Comparison of ENCODE assay signal across 25 cellular contexts in the genomic region with DNA sequence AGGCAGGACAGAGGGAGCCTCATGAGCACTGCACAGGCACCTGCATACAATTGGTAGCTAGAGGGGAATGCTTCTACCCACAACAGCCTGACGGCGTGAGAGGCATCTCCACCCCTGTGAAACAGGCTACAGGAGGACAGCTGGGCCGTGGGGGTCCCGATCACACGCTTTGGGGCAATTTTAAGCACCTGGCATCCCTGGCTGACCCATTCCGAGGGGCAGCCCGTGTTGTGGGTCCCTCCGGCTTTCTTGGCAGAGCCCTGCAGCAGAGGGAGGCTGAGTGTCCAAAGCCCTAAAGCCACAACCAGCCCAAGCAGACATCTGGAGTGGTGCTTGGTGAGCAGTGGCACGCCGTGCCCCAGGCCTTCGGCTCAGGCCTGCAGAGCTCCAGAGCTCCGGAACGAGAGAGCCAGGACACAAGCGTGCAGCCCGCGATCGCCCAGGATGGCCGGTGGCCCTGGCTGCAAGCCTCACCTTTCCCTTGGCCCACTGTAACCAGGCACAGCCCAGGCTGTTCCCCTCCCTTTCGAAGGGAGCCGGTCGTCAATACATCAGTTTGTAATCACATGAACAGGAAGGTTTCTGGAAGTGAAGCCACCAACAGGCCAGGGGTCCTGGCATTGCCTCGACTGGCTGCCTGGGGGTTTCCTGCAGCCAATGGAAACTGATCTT.
DNase-seq lines count a peak whose midpoint lies in the region; ATAC-seq and TF ChIP-seq lines count a peak whose summit lies in the region.
"Had no signal": no experiment of that assay in that cellular context is flagged by ENCODE, and none has a peak within 500 bp of the region (broad histone marks: within the 10 kb centered on the region; RNA-seq: fewer than 3 reads in every experiment).

No MANE protein-coding gene starts in this region.

- DNase-seq in activated CD8-positive, alpha-beta memory T cell treated with anti-CD3 and anti-CD28 coated beads for 24 hours: peak; percentile 43
- no peak for DNase-seq in activated CD8-positive, alpha-beta memory T cell treated with anti-CD3 and anti-CD28 coated beads, Interleukin-2, amount 10 ng/mL, durations not matched to agents 7 days and 5 days
- peak; percentile 22 for DNase-seq in H9
- DNase-seq in endothelial cell (ENCODE audit: low spot score): peak; percentile 2
- peak; percentile 65 for DNase-seq in posterior vena cava (ENCODE audit: low spot score)
- no peak for DNase-seq in activated CD4-positive, alpha-beta T cell treated with anti-CD3 and anti-CD28 coated beads for 1 hour
- DNase-seq in NOMO-1 treated with dmso at 0.1 percent for 144 hours (lab: John Stamatoyannopoulos, UW; ENCODE audit: unreplicated experiment): no peak
- DNase-seq: amniotic stem cell; Calu3; EL; esophagus squamous epithelium; GOT3; left colon; NCI-H1105; NCI-H2107; NCI-H524; stimulated activated naive CD4-positive, alpha-beta T cell treated with Interleukin-2 at 50 U/mL for 16 hours; trophoblast cell had no signal

- H3K23ac ChIP-seq in H9 (ENCODE audit: insufficient read length, low read depth, low read length): no peak overlapping the region

- no peaks in the 10 kb centered on the region for H3K79me2 ChIP-seq in H9 (ENCODE audit: insufficient read depth, low read length)

- no peak overlapping the region for H2BK5ac ChIP-seq in H9 (ENCODE audit: insufficient read length, low read length)

- no peak overlapping the region for H3T11ph ChIP-seq in H9 (ENCODE audit: low read length)

- H3K9ac ChIP-seq in H9 (ENCODE audit: extremely low read depth, insufficient read length, low read length): no peak overlapping the region

- H3K4me2 ChIP-seq in H9 (ENCODE audit: insufficient read depth, insufficient read length, low read length): no peak overlapping the region
- H3K4me2 ChIP-seq: A549 had no signal

- H3K18ac ChIP-seq in H9 (ENCODE audit: insufficient read length, low read depth, low read length): no peak overlapping the region

- H3K36me3 Mint-ChIP-seq in activated CD8-positive, alpha-beta memory T cell treated with anti-CD3 and anti-CD28 coated beads, Interleukin-2, amount 10 ng/mL, durations not matched to agents 7 days and 5 days: no peaks in the 10 kb centered on the region
- H3K36me3 Mint-ChIP-seq in H9 (ENCODE audit: insufficient read depth in 1 of 3, low read depth in 3 of 3): peaks cover 0 to 10% (median 4%) of the 10 kb centered on the region in 3 experiments; a peak in 4 of 7 replicates
- peaks cover 13% of the 10 kb centered on the region for H3K36me3 Mint-ChIP-seq in endothelial cell (ENCODE audit: low read depth, unreplicated experiment)
- H3K36me3 Mint-ChIP-seq: T-cell had no signal

- intact Hi-C loops in posterior vena cava (cut with DNase I): no loop called here

- H3K4me3 Mint-ChIP-seq in activated CD8-positive, alpha-beta memory T cell treated with anti-CD3 and anti-CD28 coated beads, Interleukin-2, amount 10 ng/mL, durations not matched to agents 7 days and 5 days: no peak overlapping the region
- no peak overlapping the region for H3K4me3 Mint-ChIP-seq in H9
- no peak overlapping the region for H3K4me3 Mint-ChIP-seq in endothelial cell (ENCODE audit: unreplicated experiment)
- H3K4me3 Mint-ChIP-seq: T-cell had no signal

- no peaks in the 10 kb centered on the region for H3K9me3 ChIP-seq in H9 (ENCODE audit: control insufficient read depth, low read depth, low read length)
- H3K9me3 ChIP-seq: A549, esophagus squamous epithelium, mucosa of descending colon, neutrophil had no signal

- no peak overlapping the region for H3K27ac ChIP-seq in H9 (ENCODE audit: insufficient read length, low read depth, low read length)
- H3K27ac ChIP-seq: A549, cardiac muscle cell, esophagus squamous epithelium, neutrophil had no signal

- H3K79me1 ChIP-seq in H9 (ENCODE audit: insufficient read depth, low read depth, low read length, poor library complexity, severe bottlenecking): no peaks in the 10 kb centered on the region

- TF ChIP-seq CTCF in H9 (conservative IDR thresholded peaks at IDR 0.05) (no peak), endothelial cell (IDR thresholded peaks at IDR 0.05; ENCODE audit: unreplicated experiment) (no peak)

- no peaks in the 10 kb centered on the region for H3K27me3 Mint-ChIP-seq in activated CD8-positive, alpha-beta memory T cell treated with anti-CD3 and anti-CD28 coated beads, Interleukin-2, amount 10 ng/mL, durations not matched to agents 7 days and 5 days
- H3K27me3 Mint-ChIP-seq in H9 (ENCODE audit: low read depth): peaks cover 6% of the 10 kb centered on the region
- H3K27me3 Mint-ChIP-seq in endothelial cell (ENCODE audit: unreplicated experiment): peaks cover 15% of the 10 kb centered on the region

- no peaks in the 10 kb centered on the region for H3K4me1 Mint-ChIP-seq in activated CD8-positive, alpha-beta memory T cell treated with anti-CD3 and anti-CD28 coated beads, Interleukin-2, amount 10 ng/mL, durations not matched to agents 7 days and 5 days
- no peaks in the 10 kb centered on the region for H3K4me1 Mint-ChIP-seq in H9
- no peaks in the 10 kb centered on the region for H3K4me1 Mint-ChIP-seq in endothelial cell (ENCODE audit: unreplicated experiment)
- H3K4me1 Mint-ChIP-seq: T-cell had no signal

- no peak overlapping the region for H2AFZ ChIP-seq in H9 (ENCODE audit: low read length)

- no peak overlapping the region for H4K8ac ChIP-seq in H9 (replicated peaks; ENCODE audit: insufficient read length, low read depth, low read length)

- H2BK12ac ChIP-seq in H9 (ENCODE audit: insufficient read length, low read depth, low read length): no peak overlapping the region

- no peak overlapping the region for H3K56ac ChIP-seq in H9 (ENCODE audit: insufficient read length, low read depth, low read length)

- no CpG with 5 or more reads among the region's 22 CpGs for WGBS in H9 (ENCODE audit: extremely low coverage, insufficient read length, low lambda C conversion rate)

- H3K9me3 Mint-ChIP-seq in activated CD8-positive, alpha-beta memory T cell treated with anti-CD3 and anti-CD28 coated beads, Interleukin-2, amount 10 ng/mL, durations not matched to agents 7 days and 5 days (ENCODE audit: low read depth): peaks cover 23% of the 10 kb centered on the region
- H3K9me3 Mint-ChIP-seq in H9 (peaks cover 9 to 19% of the 10 kb centered on the region in 2 experiments), endothelial cell (ENCODE audit: unreplicated experiment) (no peaks in the 10 kb centered on the region)

- H3K27ac Mint-ChIP-seq in activated CD8-positive, alpha-beta memory T cell treated with anti-CD3 and anti-CD28 coated beads, Interleukin-2, amount 10 ng/mL, durations not matched to agents 7 days and 5 days: no peak overlapping the region
- H3K27ac Mint-ChIP-seq in H9 (no peak overlapping the region), endothelial cell (ENCODE audit: unreplicated experiment) (no peak overlapping the region)
- H3K27ac Mint-ChIP-seq: T-cell had no signal

- H2BK120ac ChIP-seq in H9 (ENCODE audit: low read depth, low read length, poor library complexity, severe bottlenecking): no peak overlapping the region

- H2BK15ac ChIP-seq in H9 (ENCODE audit: low read depth, low read length): no peak overlapping the region

- no peak overlapping the region for H4K5ac ChIP-seq in H9 (ENCODE audit: insufficient read length, low read depth, low read length)

- no peak overlapping the region for H4K91ac ChIP-seq in H9 (ENCODE audit: insufficient read length, low read depth, low read length)

- ATAC-seq in activated CD8-positive, alpha-beta memory T cell treated with anti-CD3 and anti-CD28 coated beads, Interleukin-2, amount 10 ng/mL, durations not matched to agents 7 days and 5 days: no peak
- ATAC-seq in GM19397 (IDR thresholded peaks at IDR 0.05; ENCODE audit: unreplicated experiment): no peak
- ATAC-seq: A549, left colon, mucosa of descending colon, sciatic nerve, T-cell had no signal

- no peak overlapping the region for H3K4ac ChIP-seq in H9 (ENCODE audit: low read depth, low read length)

- no peaks in the 10 kb centered on the region for H3K4me1 ChIP-seq in H9 (ENCODE audit: insufficient read depth, low read length)
- H3K4me1 ChIP-seq: A549 had no signal

- H2AK5ac ChIP-seq in H9 (ENCODE audit: insufficient read length, low read length): no peak overlapping the region

- H2BK20ac ChIP-seq in H9 (ENCODE audit: low read depth, low read length, poor library complexity, severe bottlenecking): no peak overlapping the region

- CTCF ChIA-PET in activated CD8-positive, alpha-beta memory T cell treated with anti-CD3 and anti-CD28 coated beads, Interleukin-2, amount 10 ng/mL, durations not matched to agents 7 days and 5 days (lab: Charles Lee): no interaction called here

- no peak overlapping the region for H3K14ac ChIP-seq in H9 (ENCODE audit: insufficient read depth, low read length)

- no peaks in the 10 kb centered on the region for H3K27me3 ChIP-seq in H9 (ENCODE audit: insufficient read depth, low read length)
- H3K27me3 ChIP-seq: cardiac muscle cell, neutrophil had no signal

- H3K23me2 ChIP-seq in H9 (ENCODE audit: insufficient read length, low read depth, low read length, poor library complexity, severe bottlenecking): no peaks in the 10 kb centered on the region

- no peaks in the 10 kb centered on the region for H4K20me1 ChIP-seq in H9 (ENCODE audit: control insufficient read depth, insufficient read depth, insufficient read length)

Comparison
In these comparisons a context has a peak if more than half of its experiments do, and no peak if none do; other contexts are left out.
1. DNase-seq: peak in activated CD8-positive, alpha-beta memory T cell treated with anti-CD3 and anti-CD28 coated beads for 24 hours (single experiment), H9 (single experiment), endothelial cell (single experiment) and posterior vena cava (single experiment); none in activated CD8-positive, alpha-beta memory T cell treated with anti-CD3 and anti-CD28 coated beads, Interleukin-2, amount 10 ng/mL, durations not matched to agents 7 days and 5 days (single experiment), activated CD4-positive, alpha-beta T cell treated with anti-CD3 and anti-CD28 coated beads for 1 hour (single experiment) and NOMO-1 treated with dmso at 0.1 percent for 144 hours (single experiment).